ENCODE assay signal across 29 cellular contexts in the genomic region with DNA sequence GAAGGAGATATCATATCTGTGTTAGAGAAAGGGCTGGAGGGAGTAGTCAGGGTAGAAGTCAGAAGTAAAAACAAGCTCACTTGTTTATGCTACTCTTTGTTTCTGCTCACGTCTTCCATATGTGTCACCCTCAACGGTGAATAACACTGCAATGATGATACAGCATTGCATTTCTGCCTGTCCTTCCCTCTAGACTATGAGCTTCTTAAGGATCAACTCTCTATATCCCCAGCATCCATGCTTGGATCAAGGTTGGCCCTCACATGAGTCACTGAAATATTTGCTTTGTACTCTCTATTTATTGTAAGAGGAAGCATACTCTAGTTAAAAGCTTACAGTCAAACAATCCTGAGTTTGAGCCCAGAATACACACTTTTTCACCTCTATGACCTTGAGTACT.
"Had no signal": no experiment of that assay in that cellular context is flagged by ENCODE, and none has a peak within 500 bp of the region (broad histone marks: within the 10 kb centered on the region; RNA-seq: fewer than 3 reads in every experiment).

No MANE protein-coding gene starts in this region.

- H3K36me3 Mint-ChIP-seq: activated CD4-positive, alpha-beta memory T cell treated with anti-CD3 and anti-CD28 coated beads for 36 hours; activated naive CD4-positive, alpha-beta T cell treated with anti-CD3 and anti-CD28 coated beads, Interleukin-2, amount 50 U/mL, for 72 hours; naive thymus-derived CD4-positive, alpha-beta T cell; stimulated activated memory B cell treated with anti-CD40 and anti-IgM and Interleukin-4, amounts not matched to agents 10 μg/mL and 1 μg/mL and 100 μg/mL, for 72 hours; type B pancreatic cell had no signal

- H3K4me1 Mint-ChIP-seq: activated CD4-positive, alpha-beta T cell treated with anti-CD3 and anti-CD28 coated beads, Interleukin-2, amount 10 ng/mL, durations not matched to agents 24 days and 14 days; central memory CD8-positive, alpha-beta T cell; naive thymus-derived CD4-positive, alpha-beta T cell; stimulated activated memory B cell treated with anti-CD40 and anti-IgM and Interleukin-4, amounts not matched to agents 10 μg/mL and 1 μg/mL and 100 μg/mL, for 72 hours; stimulated activated naive CD8-positive, alpha-beta T cell treated with anti-CD3 and anti-CD28 coated beads, Interleukin-15, amount 100 ng/mL, for 72 hours had no signal

- H3K27me3 ChIP-seq: breast epithelium, gastrocnemius medialis, pancreas, uterus had no signal

- H3K4me3 Mint-ChIP-seq: activated CD4-positive, alpha-beta memory T cell treated with anti-CD3 and anti-CD28 coated beads for 36 hours; activated CD4-positive, alpha-beta T cell treated with anti-CD3 and anti-CD28 coated beads, Interleukin-2, amount 10 ng/mL, durations not matched to agents 24 days and 14 days; activated T-cell treated with anti-CD3 and anti-CD28 coated beads, Interleukin-2, amount 50 U/mL, for 4 hours; central memory CD8-positive, alpha-beta T cell; dendritic cell treated with granulocyte-macrophage colony-stimulating factor and Interleukin-4, amounts not matched to agents 40 ng/mL and 50 ng/mL, for 4 days; naive thymus-derived CD4-positive, alpha-beta T cell; stimulated activated memory B cell treated with anti-CD40 and anti-IgM and Interleukin-4, amounts not matched to agents 10 μg/mL and 1 μg/mL and 100 μg/mL, for 72 hours; stimulated activated naive CD8-positive, alpha-beta T cell treated with anti-CD3 and anti-CD28 coated beads, Interleukin-15, amount 100 ng/mL, for 72 hours; type B pancreatic cell had no signal

- H3K27ac ChIP-seq: breast epithelium, epithelial cell of prostate, gastrocnemius medialis, pancreas, prostate gland, uterus had no signal

- H3K4me2 ChIP-seq: smooth muscle cell had no signal

- DNase-seq: activated CD4-positive, alpha-beta memory T cell treated with anti-CD3 and anti-CD28 coated beads for 36 hours; activated CD4-positive, alpha-beta T cell treated with anti-CD3 and anti-CD28 coated beads, Interleukin-2, amount 10 ng/mL, durations not matched to agents 24 days and 14 days; activated CD4-positive, CD25-positive, alpha-beta regulatory T cell treated with anti-CD3 and anti-CD28 coated beads, Interleukin-2, amount 50 U/mL, for 72 hours; activated CD8-positive, alpha-beta memory T cell treated with anti-CD3 and anti-CD28 coated beads, Interleukin-2, amount 50 U/mL, for 48 hours; activated naive CD4-positive, alpha-beta T cell; activated T-cell treated with anti-CD3 and anti-CD28 coated beads, Interleukin-2, amount 50 U/mL, for 4 hours; gastrocnemius medialis; glutamatergic neuron; kidney; midbrain; naive thymus-derived CD4-positive, alpha-beta T cell; pancreas; stimulated activated CD4-positive, alpha-beta T cell treated with anti-CD3 and anti-CD28 coated beads, Interleukin-1b, Interleukin-23, amount 100 ng/mL, for 48 hours; stimulated activated CD4-positive, alpha-beta T cell treated with anti-CD3 and anti-CD28 coated beads, Interleukin-4, amount 100 ng/mL, for 4 hours; stimulated activated CD8-positive, alpha-beta memory T cell treated with anti-CD3 and anti-CD28 coated beads, Interleukin-4, amount 100 ng/mL, for 48 hours; stimulated activated naive CD8-positive, alpha-beta T cell treated with anti-CD3 and anti-CD28 coated beads, Interleukin-15, amount 100 ng/mL, for 72 hours; substantia nigra; T1000; uterus had no signal

- H3K4me3 ChIP-seq: breast epithelium, gastrocnemius medialis, pancreas, prostate gland, smooth muscle cell, uterus had no signal

- H3K9me3 ChIP-seq: breast epithelium, gastrocnemius medialis, pancreas, prostate gland had no signal

- H3K36me3 ChIP-seq: breast epithelium, gastrocnemius medialis, pancreas, prostate gland, uterus had no signal

- H3K4me1 ChIP-seq: breast epithelium, gastrocnemius medialis, pancreas, prostate gland, uterus had no signal

- H3K27me3 Mint-ChIP-seq: activated CD4-positive, alpha-beta memory T cell treated with anti-CD3 and anti-CD28 coated beads for 36 hours; activated CD4-positive, alpha-beta T cell treated with anti-CD3 and anti-CD28 coated beads, Interleukin-2, amount 10 ng/mL, durations not matched to agents 24 days and 14 days; central memory CD8-positive, alpha-beta T cell; dendritic cell treated with granulocyte-macrophage colony-stimulating factor and Interleukin-4, amounts not matched to agents 40 ng/mL and 50 ng/mL, for 4 days; stimulated activated memory B cell treated with anti-CD40 and anti-IgM and Interleukin-4, amounts not matched to agents 10 μg/mL and 1 μg/mL and 100 μg/mL, for 72 hours; stimulated activated naive CD8-positive, alpha-beta T cell treated with anti-CD3 and anti-CD28 coated beads, Interleukin-15, amount 100 ng/mL, for 72 hours had no signal

- H3K9me3 Mint-ChIP-seq: activated CD4-positive, alpha-beta memory T cell treated with anti-CD3 and anti-CD28 coated beads for 36 hours; activated CD4-positive, alpha-beta T cell treated with anti-CD3 and anti-CD28 coated beads, Interleukin-2, amount 10 ng/mL, durations not matched to agents 24 days and 14 days; activated T-cell treated with anti-CD3 and anti-CD28 coated beads, Interleukin-2, amount 50 U/mL, for 4 hours; type B pancreatic cell had no signal

- H3K27ac Mint-ChIP-seq: activated CD4-positive, alpha-beta memory T cell treated with anti-CD3 and anti-CD28 coated beads for 36 hours; activated CD4-positive, alpha-beta T cell treated with anti-CD3 and anti-CD28 coated beads, Interleukin-2, amount 10 ng/mL, durations not matched to agents 24 days and 14 days; activated naive CD4-positive, alpha-beta T cell treated with anti-CD3 and anti-CD28 coated beads, Interleukin-2, amount 50 U/mL, for 72 hours; activated T-helper 2 cell treated with anti-CD3 and anti-CD28 coated beads, Interferon-gamma antibody, Interleukin-2, Interleukin-4, amounts not matched to agents 10 μg/mL and 5 μg/mL and 100 μg/mL, durations not matched to agents 14 hours and 24 hours and 36 hours; dendritic cell treated with granulocyte-macrophage colony-stimulating factor and Interleukin-4, amounts not matched to agents 40 ng/mL and 50 ng/mL, for 4 days; naive thymus-derived CD4-positive, alpha-beta T cell; stimulated activated memory B cell treated with anti-CD40 and anti-IgM and Interleukin-4, amounts not matched to agents 10 μg/mL and 1 μg/mL and 100 μg/mL, for 72 hours; stimulated activated naive CD8-positive, alpha-beta T cell treated with anti-CD3 and anti-CD28 coated beads, Interleukin-15, amount 100 ng/mL, for 72 hours; type B pancreatic cell had no signal
